Comparison of ENCODE assay signal across 9 cellular contexts in genomic region chr11:118529584-118530175, GRCh38. TPM values are rescaled to one million over a fixed set of nuclear protein-coding genes. Genes with fewer than 3 reads are reported as not detected.
A peak's percentile ranks its signal among the peaks of the same experiment; 100 is the strongest.
DNase-seq lines count a peak whose midpoint lies in the region; ATAC-seq and TF ChIP-seq lines count a peak whose summit lies in the region.
"Had no signal": no experiment of that assay in that cellular context is flagged by ENCODE, and none has a peak within 500 bp of the region (broad histone marks: within the 10 kb centered on the region; RNA-seq: fewer than 3 reads in every experiment).

No MANE protein-coding gene starts in this region.

- peak overlapping the region; percentile 90 for H3K4me3 Mint-ChIP-seq in activated T-cell treated with anti-CD3 and anti-CD28 coated beads, Interleukin-2, amount 50 U/mL, for 4 hours
- H3K4me3 Mint-ChIP-seq in activated CD8-positive, alpha-beta T cell treated with anti-CD3 and anti-CD28 coated beads, Interleukin-2, amount 10 ng/mL, durations not matched to agents 7 days and 5 days = peak overlapping the region; percentile 79

- POLR2A ChIA-PET in activated CD8-positive, alpha-beta T cell treated with anti-CD3 and anti-CD28 coated beads, Interleukin-2, amount 10 ng/mL, durations not matched to agents 7 days and 5 days (lab: Charles Lee) = interaction anchor here (1.3 kb wide), 1 partner anchor 94 kb away, joined by 4 read pairs; the partner anchor contains the start of gene KMT2A

- H3K9me3 ChIP-seq in testis = no peaks in the 10 kb centered on the region

- peaks cover 2% of the 10 kb centered on the region for H3K36me3 Mint-ChIP-seq in activated T-cell treated with anti-CD3 and anti-CD28 coated beads, Interleukin-2, amount 50 U/mL, for 4 hours (ENCODE audit: insufficient read depth)
- peaks cover 3% of the 10 kb centered on the region for H3K36me3 Mint-ChIP-seq in activated CD8-positive, alpha-beta T cell treated with anti-CD3 and anti-CD28 coated beads, Interleukin-2, amount 10 ng/mL, durations not matched to agents 7 days and 5 days (ENCODE audit: low read depth)

- H3K27ac ChIP-seq in testis = no peak overlapping the region

- no peak for DNase-seq in activated T-cell treated with anti-CD3 and anti-CD28 coated beads, Interleukin-2, amount 50 U/mL, for 4 hours
- DNase-seq in activated T-cell treated with anti-CD3 and anti-CD28 coated beads, Interleukin-2, amount 50 U/mL, for 1 hour = no peak
- DNase-seq in activated CD8-positive, alpha-beta T cell treated with anti-CD3 and anti-CD28 coated beads, Interleukin-2, amount 10 ng/mL, durations not matched to agents 7 days and 5 days = no peak
- DNase-seq in left kidney (ENCODE audit: low read depth, low spot score) = peak; percentile 14
- DNase-seq in testis = peak; percentile 12
- no peak for DNase-seq in erythroblast (lab: John Stamatoyannopoulos, UW)
- DNase-seq in COLO829 (ENCODE audit: low spot score) = no peak

- no peaks in the 10 kb centered on the region for H3K36me3 ChIP-seq in testis (ENCODE audit: low read depth, missing control alignments)

- no peak for ATAC-seq in activated T-cell treated with anti-CD3 and anti-CD28 coated beads, Interleukin-2, amount 50 U/mL, for 4 hours
- ATAC-seq in activated CD8-positive, alpha-beta T cell treated with anti-CD3 and anti-CD28 coated beads, Interleukin-2, amount 10 ng/mL, durations not matched to agents 7 days and 5 days = no peak
- ATAC-seq in GM21390 (IDR thresholded peaks at IDR 0.05; ENCODE audit: unreplicated experiment) = no peak

- intact Hi-C loops in testis (cut with DNase I; ENCODE audit: low total_unique reads) = no loop called here

- TF ChIP-seq CTCF in testis (IDR thresholded peaks at IDR 0.05) = no peak

- TF ChIP-seq POLR2A in testis (IDR thresholded peaks at IDR 0.05) = no peak
- no peak for TF ChIP-seq POLR2A in erythroblast (IDR thresholded peaks at IDR 0.05; ENCODE audit: low read length)

- peaks cover 15% of the 10 kb centered on the region for H3K4me1 ChIP-seq in testis

- no peaks in the 10 kb centered on the region for H3K9me3 Mint-ChIP-seq in activated T-cell treated with anti-CD3 and anti-CD28 coated beads, Interleukin-2, amount 50 U/mL, for 4 hours
- no peaks in the 10 kb centered on the region for H3K9me3 Mint-ChIP-seq in activated CD8-positive, alpha-beta T cell treated with anti-CD3 and anti-CD28 coated beads, Interleukin-2, amount 10 ng/mL, durations not matched to agents 7 days and 5 days (ENCODE audit: insufficient read depth)

- WGBS in testis, 2 donors = 46 to 47% methylated on average over 5 of the region's 5 CpGs

- H3K27me3 ChIP-seq in testis = no peaks in the 10 kb centered on the region

- H3K4me1 Mint-ChIP-seq in activated T-cell treated with anti-CD3 and anti-CD28 coated beads, Interleukin-2, amount 50 U/mL, for 4 hours (ENCODE audit: low read depth) = peaks cover 26% of the 10 kb centered on the region
- peaks cover 24% of the 10 kb centered on the region for H3K4me1 Mint-ChIP-seq in activated CD8-positive, alpha-beta T cell treated with anti-CD3 and anti-CD28 coated beads, Interleukin-2, amount 10 ng/mL, durations not matched to agents 7 days and 5 days (ENCODE audit: low read depth)

- CTCF ChIA-PET in activated CD8-positive, alpha-beta T cell treated with anti-CD3 and anti-CD28 coated beads, Interleukin-2, amount 10 ng/mL, durations not matched to agents 7 days and 5 days (lab: Charles Lee) = interaction anchor here (1.2 kb wide), 1 partner anchor 79 kb away, joined by 3 read pairs; no protein-coding TSS in a partner anchor

- no peaks in the 10 kb centered on the region for H3K27me3 Mint-ChIP-seq in activated T-cell treated with anti-CD3 and anti-CD28 coated beads, Interleukin-2, amount 50 U/mL, for 4 hours (ENCODE audit: low read depth)
- H3K27me3 Mint-ChIP-seq in activated CD8-positive, alpha-beta T cell treated with anti-CD3 and anti-CD28 coated beads, Interleukin-2, amount 10 ng/mL, durations not matched to agents 7 days and 5 days (ENCODE audit: low read depth) = no peaks in the 10 kb centered on the region

- H3K4me3 ChIP-seq in testis = no peak overlapping the region

- peak overlapping the region; percentile 74 for H3K27ac Mint-ChIP-seq in activated CD8-positive, alpha-beta T cell treated with anti-CD3 and anti-CD28 coated beads, Interleukin-2, amount 10 ng/mL, durations not matched to agents 7 days and 5 days

RNA-seq across cellular contexts. Expression of gene TMEM25, which starts 1.3 kb away (rescaled TPM):
- 10 to 100 TPM; 10.1 to 13.8 (median 12.9) TPM for total RNA-seq in activated T-cell treated with anti-CD3 and anti-CD28 coated beads, Interleukin-2, amount 50 U/mL, for 4 hours
- 1 to 10 TPM; 6.1 to 8.9 TPM for total RNA-seq in activated CD8-positive, alpha-beta T cell treated with anti-CD3 and anti-CD28 coated beads, Interleukin-2, amount 10 ng/mL, durations not matched to agents 7 days and 5 days
- total RNA-seq in testis = 10 to 100 TPM; 33.1 to 46.8 TPM
- polyA plus RNA-seq in testis (ENCODE audit: insufficient read depth, low read depth, low replicate concordance) = 16.4 TPM
- total RNA-seq: SK-MEL-5 had no signal

RNA-seq across cellular contexts. Expression of gene TTC36, which starts 2.4 kb away (rescaled TPM):
- total RNA-seq in activated T-cell treated with anti-CD3 and anti-CD28 coated beads, Interleukin-2, amount 50 U/mL, for 4 hours = 1 to 10 TPM in 2 of 3 donors, under 1 TPM in 1; 0.84 to 1.1 (median 1.1) TPM
- total RNA-seq in activated CD8-positive, alpha-beta T cell treated with anti-CD3 and anti-CD28 coated beads, Interleukin-2, amount 10 ng/mL, durations not matched to agents 7 days and 5 days = under 1 TPM; 0.37 to 0.99 TPM
- total RNA-seq in testis = 1 to 10 TPM; 4.9 to 5.7 TPM
- not detected for polyA plus RNA-seq in testis (ENCODE audit: insufficient read depth, low read depth, low replicate concordance)
- total RNA-seq: SK-MEL-5 had no signal

RNA-seq across cellular contexts. Expression of gene IFT46, which starts 36.1 kb away (rescaled TPM):
- 10 to 100 TPM; 22.5 to 29.7 (median 23.2) TPM for total RNA-seq in activated T-cell treated with anti-CD3 and anti-CD28 coated beads, Interleukin-2, amount 50 U/mL, for 4 hours
- total RNA-seq in activated CD8-positive, alpha-beta T cell treated with anti-CD3 and anti-CD28 coated beads, Interleukin-2, amount 10 ng/mL, durations not matched to agents 7 days and 5 days = 10 to 100 TPM; 12.0 to 12.3 TPM
- 10 to 100 TPM; 47.7 to 59.4 TPM for total RNA-seq in testis
- polyA plus RNA-seq in testis (ENCODE audit: insufficient read depth, low read depth, low replicate concordance) = 65.0 TPM

RNA-seq across cellular contexts. Expression of gene ARCN1, which starts 42.5 kb away (rescaled TPM):
- 100 to 1,000 TPM; 180 to 190 (median 183) TPM for total RNA-seq in activated T-cell treated with anti-CD3 and anti-CD28 coated beads, Interleukin-2, amount 50 U/mL, for 4 hours
- 100 to 1,000 TPM; 106 to 109 TPM for total RNA-seq in activated CD8-positive, alpha-beta T cell treated with anti-CD3 and anti-CD28 coated beads, Interleukin-2, amount 10 ng/mL, durations not matched to agents 7 days and 5 days
- 100 to 1,000 TPM; 107 TPM for total RNA-seq in testis
- polyA plus RNA-seq in testis (ENCODE audit: insufficient read depth, low read depth, low replicate concordance) = 128 TPM

Comparison
In these comparisons a context has a peak if more than half of its experiments do, and no peak if none do; other contexts are left out.
1. DNase-seq: peak in left kidney (single experiment) and testis (single experiment); none in activated T-cell treated with anti-CD3 and anti-CD28 coated beads, Interleukin-2, amount 50 U/mL, for 4 hours (single experiment), activated T-cell treated with anti-CD3 and anti-CD28 coated beads, Interleukin-2, amount 50 U/mL, for 1 hour (single experiment), activated CD8-positive, alpha-beta T cell treated with anti-CD3 and anti-CD28 coated beads, Interleukin-2, amount 10 ng/mL, durations not matched to agents 7 days and 5 days (single experiment), erythroblast (0 of 2) and COLO829 (single experiment).